Comparison of ENCODE assay signal across 30 cellular contexts in the genomic region with DNA sequence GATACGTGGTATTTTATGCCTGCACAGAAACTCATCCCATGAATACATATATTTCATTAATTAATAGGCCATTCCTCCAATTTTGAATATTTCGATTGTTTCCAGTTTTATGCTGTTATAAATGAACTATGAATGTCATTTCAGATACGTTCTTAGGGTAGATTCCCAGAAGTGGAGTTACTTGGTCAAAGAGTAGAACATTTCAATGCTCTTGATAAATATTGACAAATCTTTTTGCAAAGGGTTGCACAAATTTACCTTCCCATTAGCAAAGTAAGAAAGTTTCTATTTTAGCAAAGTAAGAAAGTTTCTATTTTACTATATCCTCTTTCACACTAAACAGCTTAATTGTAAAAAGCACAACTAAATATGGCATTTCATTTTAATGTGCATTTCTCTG. TPM values are rescaled to one million over a fixed set of nuclear protein-coding genes. Genes with fewer than 3 reads are reported as not detected.
"Had no signal": no experiment of that assay in that cellular context is flagged by ENCODE, and none has a peak within 500 bp of the region (broad histone marks: within the 10 kb centered on the region; RNA-seq: fewer than 3 reads in every experiment).

No MANE protein-coding gene starts in this region.

- H3K27ac ChIP-seq: adrenal gland, body of pancreas, WERI-Rb-1 had no signal

- DNase-seq: activated B cell treated with CpG ODN at 0.5 μM for 24 hours; activated CD4-positive, alpha-beta T cell treated with anti-CD3 and anti-CD28 coated beads for 48 hours; activated CD4-positive, alpha-beta T cell treated with anti-CD3 and anti-CD28 coated beads, Interleukin-2, amount 50 U/mL, for 1 hour; activated CD4-positive, alpha-beta T cell treated with anti-CD3 and anti-CD28 coated beads, Interleukin-2, amount 50 U/mL, for 48 hours; activated CD8-positive, alpha-beta memory T cell treated with anti-CD3 and anti-CD28 coated beads for 24 hours; activated CD8-positive, alpha-beta T cell treated with anti-CD3 and anti-CD28 coated beads for 36 hours; activated effector memory CD4-positive, alpha-beta T cell treated with Interleukin-2 at 50 U/mL for 16 hours; activated gamma-delta T cell treated with Interleukin-2 at 50 U/mL for 16 hours; activated naive CD4-positive, alpha-beta T cell treated with anti-CD3 and anti-CD28 coated beads, Interleukin-2, amount 50 U/mL, for 16 hours; activated naive CD4-positive, alpha-beta T cell treated with Interleukin-2 at 50 U/mL for 16 hours; activated T-cell treated with anti-CD3 and anti-CD28 coated beads, Interleukin-2, amount 50 U/mL, for 4 hours; adrenal gland; amygdala; aorta; body of pancreas; caudate nucleus; cortex of kidney; dermis blood vessel endothelial cell; effector CD4-positive, alpha-beta T cell; effector memory CD8-positive, alpha-beta T cell; erythroblast; foreskin melanocyte; T-helper 1 cell; T-helper 17 cell; T1000; WERI-Rb-1 had no signal

- H3K4me1 ChIP-seq: body of pancreas had no signal

- ATAC-seq: activated CD4-positive, CD25-positive, alpha-beta regulatory T cell treated with anti-CD3 and anti-CD28 coated beads, Interleukin-2, amount 50 U/mL, for 24 hours; activated CD8-positive, alpha-beta T cell treated with anti-CD3 and anti-CD28 coated beads for 36 hours; activated T-cell treated with anti-CD3 and anti-CD28 coated beads, Interleukin-2, amount 50 U/mL, for 4 hours; activated T-helper 17 cell treated with anti-CD3 and anti-CD28 coated beads, Interleukin-2, amount 50 U/mL, for 72 hours; body of pancreas; effector memory CD8-positive, alpha-beta T cell; gastroesophageal sphincter; T-helper 17 cell had no signal

- H3K36me3 ChIP-seq: adrenal gland, esophagus muscularis mucosa, gastroesophageal sphincter had no signal

- H3K4me3 ChIP-seq: body of pancreas had no signal

- H3K27me3 ChIP-seq: adrenal gland, body of pancreas, esophagus muscularis mucosa, gastroesophageal sphincter had no signal

RNA-seq across cellular contexts. Expression of gene KCNT2, which starts 48.9 kb away (rescaled TPM):
- total RNA-seq: activated B cell treated with CpG ODN at 0.5 μM for 24 hours; activated CD8-positive, alpha-beta T cell treated with anti-CD3 and anti-CD28 coated beads for 36 hours; activated T-cell treated with anti-CD3 and anti-CD28 coated beads, Interleukin-2, amount 50 U/mL, for 4 hours had no signal
